ENCODE assay signal across 1 cellular context in the genomic region with DNA sequence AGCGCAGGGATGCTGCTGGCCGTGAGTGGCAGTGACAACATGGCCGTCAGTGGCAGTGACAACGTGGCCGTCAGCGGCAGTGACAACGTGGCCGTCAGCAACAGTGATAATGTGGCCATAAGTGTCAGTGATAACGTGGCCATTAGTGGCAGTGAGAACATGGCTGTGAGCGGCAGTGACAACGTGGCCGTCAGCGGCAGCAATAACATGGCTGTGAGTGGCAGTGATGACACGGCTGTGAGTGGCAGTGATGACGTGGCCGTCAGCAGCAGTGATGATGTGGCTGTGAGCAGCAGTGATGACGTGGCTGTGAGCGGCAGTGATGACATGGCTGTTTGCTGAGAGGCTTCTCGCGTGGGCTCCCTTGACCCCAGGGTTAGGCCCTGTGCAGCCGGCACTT.
TF ChIP-seq lines count a peak whose summit lies in the region.

No MANE protein-coding gene starts in this region.

TF ChIP-seq in K562, 482 proteins besides CTCF, POLR2A, EP300 and RAD21 (continued from another document):
- TF ChIP-seq DIDO1 (tag; IDR thresholded peaks at IDR 0.05; ENCODE audit: low read depth) (no peak), TARDBP (IDR thresholded peaks at IDR 0.05) (peak; percentile 94), ARHGAP35 (IDR thresholded peaks at IDR 0.05; ENCODE audit: partially characterized antibody) (no peak), ZNF695 (CRISPR knock-in tag; IDR thresholded peaks at IDR 0.05) (no peak), SNRNP70 (optimal IDR thresholded peaks at IDR 0.05; ENCODE audit: low read depth, low read length) (no peak), ETV5 (CRISPR knock-in tag; IDR thresholded peaks at IDR 0.05; ENCODE audit: low read depth) (no peak), IRF2 (CRISPR knock-in tag; IDR thresholded peaks at IDR 0.05) (no peak), ZNF282 (CRISPR knock-in tag; IDR thresholded peaks at IDR 0.05) (no peak), SFPQ (IDR thresholded peaks at IDR 0.05; ENCODE audit: low read depth, low read length) (no peak), SIX5 (IDR thresholded peaks at IDR 0.05; ENCODE audit: borderline replicate concordance in 1 of 2, insufficient read depth in 1 of 2, low read depth in 1 of 2, low read length in 2 of 2) (no peak), HDAC3 (IDR thresholded peaks at IDR 0.05; ENCODE audit: borderline replicate concordance, partially characterized antibody) (no peak), CSDE1 (IDR thresholded peaks at IDR 0.05) (no peak), ZNF232 (CRISPR knock-in tag; IDR thresholded peaks at IDR 0.05) (no peak), GTF2E2 (tag; IDR thresholded peaks at IDR 0.05) (no peak), NR3C1 (CRISPR knock-in tag; IDR thresholded peaks at IDR 0.05) (no peak), ZNF12 (CRISPR knock-in tag; IDR thresholded peaks at IDR 0.05) (no peak), RBM25 (IDR thresholded peaks at IDR 0.05; ENCODE audit: low read depth, low read length, severe bottlenecking) (no peak), ZNF445 (CRISPR knock-in tag; IDR thresholded peaks at IDR 0.05; ENCODE audit: low read depth) (no peak), FOXK2 (conservative IDR thresholded peaks at IDR 0.05 in 1 of 2, IDR thresholded peaks at IDR 0.05 in 1 of 2; ENCODE audit: low read depth in 2 of 2) (0 out of 4 replicates have a peak, but pooled peaks of 1 of the 2 experiments have one; percentile 18), NFE2L1 (tag; IDR thresholded peaks at IDR 0.05; ENCODE audit: borderline replicate concordance, low read depth) (no peak), ZNF224 (CRISPR knock-in tag; IDR thresholded peaks at IDR 0.05) (no peak), TAF1 (IDR thresholded peaks at IDR 0.05; ENCODE audit: control insufficient read depth, extremely low read depth, insufficient read depth, low read length, severe bottlenecking) (no peak), YY1 (IDR thresholded peaks at IDR 0.05; ENCODE audit: borderline replicate concordance in 1 of 3, control insufficient read depth in 1 of 3, extremely low read depth in 1 of 3, insufficient read depth in 3 of 3, insufficient read length in 1 of 3, insufficient replicate concordance in 2 of 3, low read depth in 1 of 3, low read length in 2 of 3) (peak in 1 of 3 experiments; percentile 33), MYC (IDR thresholded peaks at IDR 0.05; ENCODE audit: low read depth, low read length) (peak; percentile 59; the same call in 1 of the 2 replicates), MYC (CRISPR knock-in tag; IDR thresholded peaks at IDR 0.05; ENCODE audit: borderline replicate concordance, low read depth) (no peak), ILK (tag; IDR thresholded peaks at IDR 0.05; ENCODE audit: borderline replicate concordance, low read depth) (no peak)
- TF ChIP-seq, protein P1, sequence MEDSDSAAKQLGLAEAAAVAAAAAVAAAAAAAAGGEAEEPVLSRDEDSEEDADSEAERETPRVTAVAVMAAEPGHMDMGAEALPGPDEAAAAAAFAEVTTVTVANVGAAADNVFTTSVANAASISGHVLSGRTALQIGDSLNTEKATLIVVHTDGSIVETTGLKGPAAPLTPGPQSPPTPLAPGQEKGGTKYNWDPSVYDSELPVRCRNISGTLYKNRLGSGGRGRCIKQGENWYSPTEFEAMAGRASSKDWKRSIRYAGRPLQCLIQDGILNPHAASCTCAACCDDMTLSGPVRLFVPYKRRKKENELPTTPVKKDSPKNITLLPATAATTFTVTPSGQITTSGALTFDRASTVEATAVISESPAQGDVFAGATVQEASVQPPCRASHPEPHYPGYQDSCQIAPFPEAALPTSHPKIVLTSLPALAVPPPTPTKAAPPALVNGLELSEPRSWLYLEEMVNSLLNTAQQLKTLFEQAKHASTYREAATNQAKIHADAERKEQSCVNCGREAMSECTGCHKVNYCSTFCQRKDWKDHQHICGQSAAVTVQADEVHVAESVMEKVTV (CRISPR knock-in tag; IDR thresholded peaks at IDR 0.05), result no peak
